16 cellular contexts compared by ENCODE assay signal in genomic region chr20:16350465-16350864, GRCh38.
A peak's percentile ranks its signal among the peaks of the same experiment; 100 is the strongest.
DNase-seq lines count a peak whose midpoint lies in the region; ATAC-seq and TF ChIP-seq lines count a peak whose summit lies in the region.
"Had no signal": no experiment of that assay in that cellular context is flagged by ENCODE, and none has a peak within 500 bp of the region (broad histone marks: within the 10 kb centered on the region; RNA-seq: fewer than 3 reads in every experiment).

No MANE protein-coding gene starts in this region.

- no peak for DNase-seq in Caco-2
- DNase-seq in Panc1 (ENCODE audit: low read depth, low spot score) = peak; percentile 10
- DNase-seq in epithelial cell of esophagus (ENCODE audit: low read depth) = peak; percentile 93
- peak; percentile 30 to 64 for DNase-seq in psoas muscle
- no peak for DNase-seq in activated naive CD4-positive, alpha-beta T cell treated with anti-CD3 and anti-CD28 coated beads, Interleukin-2, amount 50 U/mL, for 16 hours
- no peak for DNase-seq in stimulated activated naive CD4-positive, alpha-beta T cell treated with Interleukin-2 at 50 U/mL for 16 hours (lab: John Stamatoyannopoulos, UW)
- DNase-seq: cortex of kidney; GDM1; H9; stimulated activated CD4-positive, alpha-beta T cell treated with anti-CD3 and anti-CD28 coated beads, Interleukin-4, amount 100 ng/mL, for 24 hours; stimulated activated naive CD4-positive, alpha-beta T cell; WERI-Rb-1 had no signal

- no peaks in the 10 kb centered on the region for H3K36me3 ChIP-seq in Caco-2 (ENCODE audit: control insufficient read depth, insufficient read depth, low read length)
- no peaks in the 10 kb centered on the region for H3K36me3 ChIP-seq in Panc1 (ENCODE audit: control insufficient read depth, insufficient read depth, low read length)
- no peaks in the 10 kb centered on the region for H3K36me3 ChIP-seq in psoas muscle (ENCODE audit: insufficient read depth in 1 of 2, low read depth in 1 of 2)
- H3K36me3 ChIP-seq: WERI-Rb-1 had no signal

- no peaks in the 10 kb centered on the region for H3K27me3 ChIP-seq in Caco-2 (replicated peaks; ENCODE audit: control insufficient read depth, insufficient read depth, low read length)
- H3K27me3 ChIP-seq in Panc1 (ENCODE audit: control insufficient read depth, insufficient read depth, low read length) = no peaks in the 10 kb centered on the region
- no peaks in the 10 kb centered on the region for H3K27me3 ChIP-seq in psoas muscle (ENCODE audit: insufficient read depth in 3 of 3, low read length in 2 of 3)

- POLR2A ChIA-PET in Caco-2 (lab: Charles Lee) = no interaction called here
- POLR2A ChIA-PET in Panc1 (lab: Charles Lee) = no interaction called here

- TF ChIP-seq CTCF in Caco-2 (IDR thresholded peaks at IDR 0.05; ENCODE audit: insufficient read depth in 1 of 2, low read depth in 1 of 2, low read length in 1 of 2, severe bottlenecking in 1 of 2, unreplicated experiment in 1 of 2) (no peak), Panc1 (IDR thresholded peaks at IDR 0.05) (no peak), epithelial cell of esophagus (IDR thresholded peaks at IDR 0.05; ENCODE audit: insufficient read depth, low read depth, low read length, missing control alignments) (no peak), psoas muscle (IDR thresholded peaks at IDR 0.05) (no peak)

- intact Hi-C loops in Caco-2 (cut with micrococcal nuclease; ENCODE audit: unreplicated experiment) = no loop called here
- intact Hi-C loops in Panc1 (cut with micrococcal nuclease; ENCODE audit: unreplicated experiment) = no loop called here
- intact Hi-C loops in psoas muscle (cut with DNase I) = loop anchor here in 1 of 2 donors (10.0 kb wide), 1 partner anchor 124 kb away; no protein-coding TSS in a partner anchor

- in situ Hi-C loops in Panc1 (cut with HindIII; ENCODE audit: low pct_unique_long_range_greater_than_20kb, low sequenced_read_pairs) = no loop called here

- H3K27ac Mint-ChIP-seq in Caco-2 (ENCODE audit: unreplicated experiment) = peak overlapping the region; percentile 42

- no peaks in the 10 kb centered on the region for H3K36me3 Mint-ChIP-seq in Caco-2 (ENCODE audit: insufficient read depth, unreplicated experiment)
- H3K36me3 Mint-ChIP-seq: activated naive CD4-positive, alpha-beta T cell treated with anti-CD3 and anti-CD28 coated beads, Interleukin-2, amount 50 U/mL, for 72 hours had no signal

- H3K27ac ChIP-seq in Panc1 (ENCODE audit: low read length) (no peak overlapping the region), psoas muscle (peak overlapping the region; percentile 54)
- H3K27ac ChIP-seq: WERI-Rb-1 had no signal

- CTCF ChIA-PET in Caco-2 (lab: Charles Lee) = no interaction called here
- CTCF ChIA-PET in Panc1 (lab: Charles Lee) = no interaction called here

- no peaks in the 10 kb centered on the region for H3K9me3 ChIP-seq in Caco-2
- no peaks in the 10 kb centered on the region for H3K9me3 ChIP-seq in Panc1 (ENCODE audit: control insufficient read depth, insufficient read depth, low read depth, low read length)
- no peaks in the 10 kb centered on the region for H3K9me3 ChIP-seq in psoas muscle

- no peaks in the 10 kb centered on the region for H3K9me3 Mint-ChIP-seq in Caco-2 (ENCODE audit: unreplicated experiment)
- H3K9me3 Mint-ChIP-seq: activated naive CD4-positive, alpha-beta T cell treated with anti-CD3 and anti-CD28 coated beads, Interleukin-2, amount 50 U/mL, for 72 hours; H9 had no signal

- WGBS in psoas muscle, 3 donors = 57 to 84% (median 66%) methylated on average over 10 to 11 of the region's 11 CpGs

- ATAC-seq in Panc1 (no peak), psoas muscle (peak; percentile 68 to 81 (median 74)), GM21786 (IDR thresholded peaks at IDR 0.05; ENCODE audit: unreplicated experiment) (no peak), GM18867 (IDR thresholded peaks at IDR 0.05; ENCODE audit: unreplicated experiment) (no peak)

- H3K4me3 Mint-ChIP-seq in Caco-2 (ENCODE audit: unreplicated experiment) = no peak overlapping the region
- H3K4me3 Mint-ChIP-seq: CD14-positive monocyte, H9 had no signal

- H3K4me3 ChIP-seq in Caco-2 (ENCODE audit: low read depth, low read length) (no peak overlapping the region), Panc1 (ENCODE audit: low read depth in 2 of 2, low read length in 2 of 2) (no peak overlapping the region), epithelial cell of esophagus (ENCODE audit: low read length) (no peak overlapping the region), psoas muscle (no peak overlapping the region)

- H3K27me3 Mint-ChIP-seq in Caco-2 (ENCODE audit: insufficient read depth, unreplicated experiment) = no peaks in the 10 kb centered on the region

- no peaks in the 10 kb centered on the region for H3K4me1 Mint-ChIP-seq in Caco-2 (ENCODE audit: low read depth, unreplicated experiment)
- H3K4me1 Mint-ChIP-seq: CD14-positive monocyte had no signal

- no TSS peak for BruUV-seq in Caco-2 (replicated peaks; lab: Mats Ljungman, UMichigan)
- BruUV-seq in Panc1 (replicated peaks; lab: Mats Ljungman, UMichigan) = no TSS peak

- H3K4me1 ChIP-seq in Caco-2 (peaks cover 6% of the 10 kb centered on the region; the same call in 1 of the 2 replicates), Panc1 (ENCODE audit: control insufficient read depth, insufficient read depth, low read length) (no peaks in the 10 kb centered on the region), psoas muscle (peaks cover 27% of the 10 kb centered on the region)

Comparison
In these comparisons a context has a peak if more than half of its experiments do, and no peak if none do; other contexts are left out.
1. DNase-seq: peak in Panc1 (single experiment), epithelial cell of esophagus (single experiment) and psoas muscle (2 of 2); none in Caco-2 (0 of 2), activated naive CD4-positive, alpha-beta T cell treated with anti-CD3 and anti-CD28 coated beads, Interleukin-2, amount 50 U/mL, for 16 hours (single experiment) and stimulated activated naive CD4-positive, alpha-beta T cell treated with Interleukin-2 at 50 U/mL for 16 hours (single experiment).
2. ATAC-seq: peak in psoas muscle (4 of 4); none in Panc1 (single experiment), GM21786 (single experiment) and GM18867 (single experiment).